In genomic region chr9:91426123-91426745, GRCh38 we compare ENCODE assay signal across 1 cellular context.
TF ChIP-seq lines count a peak whose summit lies in the region.

No MANE protein-coding gene starts in this region.

TF ChIP-seq in HepG2, 621 proteins besides CTCF, POLR2A, EP300 and RAD21 (continued from another document):
- TF ChIP-seq SOX13 (IDR thresholded peaks at IDR 0.05) = no peak
- TF ChIP-seq SOX13 (CRISPR knock-in tag; conservative IDR thresholded peaks at IDR 0.05 in 1 of 2, IDR thresholded peaks at IDR 0.05 in 1 of 2) = 0 out of 4 replicates have a peak, but pooled peaks of 1 of the 2 experiments have one; percentile 10
- TF ChIP-seq TEAD3 (CRISPR knock-in tag; optimal IDR thresholded peaks at IDR 0.05; ENCODE audit: borderline replicate concordance) = peak; percentile 32
- 0 out of 2 replicates have a peak, but pooled peaks have one; percentile 14 for TF ChIP-seq FOXA3 (CRISPR knock-in tag; IDR thresholded peaks at IDR 0.05)
- peak; percentile 59; the same call in 1 of the 2 replicates for TF ChIP-seq MIXL1 (CRISPR knock-in tag; IDR thresholded peaks at IDR 0.05)
